In genomic region chr1:90133133-90133532, GRCh38 we compare ENCODE assay signal across 8 cellular contexts.
A peak's percentile ranks its signal among the peaks of the same experiment; 100 is the strongest.
DNase-seq lines count a peak whose midpoint lies in the region; ATAC-seq and TF ChIP-seq lines count a peak whose summit lies in the region.

No MANE protein-coding gene starts in this region.

- H3K27me3 ChIP-seq in cardiac muscle cell (no peaks in the 10 kb centered on the region), right atrium auricular region (no peaks in the 10 kb centered on the region), WERI-Rb-1 (ENCODE audit: insufficient read depth, low read depth, severe bottlenecking) (no peaks in the 10 kb centered on the region), left lung (no peaks in the 10 kb centered on the region)

- no peaks in the 10 kb centered on the region for H3K9me3 ChIP-seq in cardiac muscle cell (ENCODE audit: low read depth)
- no peaks in the 10 kb centered on the region for H3K9me3 ChIP-seq in right atrium auricular region
- no peaks in the 10 kb centered on the region for H3K9me3 ChIP-seq in WERI-Rb-1 (ENCODE audit: severe bottlenecking)
- no peaks in the 10 kb centered on the region for H3K9me3 ChIP-seq in left lung

- H3K4me3 ChIP-seq in cardiac muscle cell (no peak overlapping the region), right atrium auricular region (no peak overlapping the region), WERI-Rb-1 (ENCODE audit: low read depth, low read length) (no peak overlapping the region), left lung (no peak overlapping the region)

- H3K27ac ChIP-seq in cardiac muscle cell (no peak overlapping the region), right atrium auricular region (no peak overlapping the region), WERI-Rb-1 (no peak overlapping the region), left lung (no peak overlapping the region)

- H3K4me1 ChIP-seq in cardiac muscle cell (ENCODE audit: low read depth) (no peaks in the 10 kb centered on the region), right atrium auricular region (no peaks in the 10 kb centered on the region), left lung (no peaks in the 10 kb centered on the region)

- TF ChIP-seq CTCF in cardiac muscle cell (IDR thresholded peaks at IDR 0.05; ENCODE audit: low read depth, low read length) (peak; percentile 48), right atrium auricular region (IDR thresholded peaks at IDR 0.05) (peak in 1 of 2 donors; percentile 46), WERI-Rb-1 (IDR thresholded peaks at IDR 0.05; ENCODE audit: low read depth, low read length) (peak; percentile 64), left lung (IDR thresholded peaks at IDR 0.05) (peak in 1 of 2 donors; percentile 31)

- peak; percentile 61 for DNase-seq in cardiac muscle cell (ENCODE audit: low read depth in 1 of 2, low spot score in 1 of 2)
- DNase-seq in right atrium auricular region (ENCODE audit: low spot score): no peak
- peak; percentile 70 for DNase-seq in NCI-H1694 treated with DMSO at 0.1 percent for 48 hours (lab: John Stamatoyannopoulos, UW)
- peak; percentile 62 for DNase-seq in WERI-Rb-1
- no peak for DNase-seq in left lung
- DNase-seq in GM03348 (ENCODE audit: low spot score): no peak
- no peak for DNase-seq in activated T-cell treated with anti-CD3 and anti-CD28 coated beads, Interleukin-2, amount 50 U/mL, for 1 hour

- ATAC-seq in left lung (peak; percentile 94), HG03039 (IDR thresholded peaks at IDR 0.05; ENCODE audit: unreplicated experiment) (no peak)

- intact Hi-C loops in left lung (cut with DNase I): no loop called here

- H3K36me3 ChIP-seq in cardiac muscle cell (no peaks in the 10 kb centered on the region), right atrium auricular region (no peaks in the 10 kb centered on the region), WERI-Rb-1 (no peaks in the 10 kb centered on the region), left lung (no peaks in the 10 kb centered on the region)

Comparison
In these comparisons a context has a peak if more than half of its experiments do, and no peak if none do; other contexts are left out.
1. DNase-seq: peak in cardiac muscle cell (2 of 2), NCI-H1694 treated with DMSO at 0.1 percent for 48 hours (single experiment) and WERI-Rb-1 (single experiment); none in right atrium auricular region (single experiment), left lung (0 of 2), GM03348 (single experiment) and activated T-cell treated with anti-CD3 and anti-CD28 coated beads, Interleukin-2, amount 50 U/mL, for 1 hour (single experiment).